ENCODE assay signal across 20 cellular contexts in genomic region chr7:44114586-44115310, GRCh38. TPM values are rescaled to one million over a fixed set of nuclear protein-coding genes. Genes with fewer than 3 reads are reported as not detected.
A peak's percentile ranks its signal among the peaks of the same experiment; 100 is the strongest.
DNase-seq lines count a peak whose midpoint lies in the region; ATAC-seq and TF ChIP-seq lines count a peak whose summit lies in the region.
"Had no signal": no experiment of that assay in that cellular context is flagged by ENCODE, and none has a peak within 500 bp of the region (broad histone marks: within the 10 kb centered on the region; RNA-seq: fewer than 3 reads in every experiment).

No MANE protein-coding gene starts in this region.

- no peaks in the 10 kb centered on the region for H3K27me3 Mint-ChIP-seq in activated T-cell treated with anti-CD3 and anti-CD28 coated beads, Interleukin-2, amount 50 U/mL, for 24 hours
- H3K27me3 Mint-ChIP-seq in glutamatergic neuron (ENCODE audit: unreplicated experiment): peaks cover 11% of the 10 kb centered on the region
- H3K27me3 Mint-ChIP-seq: activated CD8-positive, alpha-beta memory T cell treated with anti-CD3 and anti-CD28 coated beads, Interleukin-2, amount 10 ng/mL, durations not matched to agents 7 days and 5 days; CD8-positive, alpha-beta memory T cell had no signal

- H3K27me3 ChIP-seq in tibial artery: no peaks in the 10 kb centered on the region

- no peak overlapping the region for H3K4me3 Mint-ChIP-seq in activated T-cell treated with anti-CD3 and anti-CD28 coated beads, Interleukin-2, amount 50 U/mL, for 24 hours
- H3K4me3 Mint-ChIP-seq in glutamatergic neuron (ENCODE audit: unreplicated experiment): no peak overlapping the region
- H3K4me3 Mint-ChIP-seq: activated CD8-positive, alpha-beta memory T cell treated with anti-CD3 and anti-CD28 coated beads, Interleukin-2, amount 10 ng/mL, durations not matched to agents 7 days and 5 days; CD8-positive, alpha-beta memory T cell; HFFc6 had no signal

- peaks cover 24 to 100% (median 75%) of the 10 kb centered on the region in 3 donors for H3K36me3 ChIP-seq in tibial artery

- H3K4me1 ChIP-seq in tibial artery: peaks cover 0 to 48% (median 45%) of the 10 kb centered on the region in 4 donors

- peak; percentile 30 for DNase-seq in activated T-cell treated with anti-CD3 and anti-CD28 coated beads, Interleukin-2, amount 50 U/mL, for 24 hours
- no peak for DNase-seq in activated T-cell treated with anti-CD3 and anti-CD28 coated beads for 4 hours
- DNase-seq in glutamatergic neuron: no peak
- peak; percentile 72 for DNase-seq in middle frontal gyrus (ENCODE audit: extremely low spot score, low spot score)
- DNase-seq in tibial artery: peak in 1 of 2 donors; percentile 77
- DNase-seq in activated CD4-positive, alpha-beta T cell treated with anti-CD3 and anti-CD28 coated beads for 4 hours: no peak
- DNase-seq: activated CD8-positive, alpha-beta memory T cell treated with anti-CD3 and anti-CD28 coated beads, Interleukin-2, amount 10 ng/mL, durations not matched to agents 7 days and 5 days; activated naive CD4-positive, alpha-beta T cell treated with Interleukin-2 at 50 U/mL for 16 hours; CD8-positive, alpha-beta memory T cell; HFFc6; Karpas-422; kidney glomerular epithelial cell; NCI-H146; PC-9; retina had no signal

- no peaks in the 10 kb centered on the region for H3K9me3 ChIP-seq in tibial artery
- H3K9me3 ChIP-seq: A549, thoracic aorta had no signal

- peak overlapping the region; percentile 98 to 100 for H3K27ac ChIP-seq in tibial artery
- H3K27ac ChIP-seq: A549, PC-9 had no signal

- no peak for ATAC-seq in HG03439 (IDR thresholded peaks at IDR 0.05; ENCODE audit: unreplicated experiment)
- no peak for ATAC-seq in GM18861 (IDR thresholded peaks at IDR 0.05; ENCODE audit: unreplicated experiment)
- ATAC-seq: A549; activated CD8-positive, alpha-beta memory T cell treated with anti-CD3 and anti-CD28 coated beads, Interleukin-2, amount 10 ng/mL, durations not matched to agents 7 days and 5 days had no signal

- TF ChIP-seq CTCF in glutamatergic neuron (IDR thresholded peaks at IDR 0.05; ENCODE audit: partially characterized antibody, unreplicated experiment) (no peak), tibial artery (IDR thresholded peaks at IDR 0.05) (no peak)

- intact Hi-C loops in tibial artery (cut with DNase I; ENCODE audit: low total_unique reads): loop anchor here (5.0 kb wide), 1 partner anchor 37 kb away; no protein-coding TSS in a partner anchor

- peaks cover 94% of the 10 kb centered on the region for H3K36me3 Mint-ChIP-seq in activated T-cell treated with anti-CD3 and anti-CD28 coated beads, Interleukin-2, amount 50 U/mL, for 24 hours (ENCODE audit: low read depth)
- H3K36me3 Mint-ChIP-seq in glutamatergic neuron (ENCODE audit: unreplicated experiment): no peaks in the 10 kb centered on the region

- H3K4me3 ChIP-seq in tibial artery: no peak overlapping the region
- H3K4me3 ChIP-seq: A549, PC-9, thoracic aorta had no signal

- H3K9me3 Mint-ChIP-seq in activated T-cell treated with anti-CD3 and anti-CD28 coated beads, Interleukin-2, amount 50 U/mL, for 24 hours: no peaks in the 10 kb centered on the region
- peaks cover 4% of the 10 kb centered on the region for H3K9me3 Mint-ChIP-seq in glutamatergic neuron (ENCODE audit: unreplicated experiment)
- H3K9me3 Mint-ChIP-seq: CD8-positive, alpha-beta memory T cell; HFFc6 had no signal

- H3K27ac Mint-ChIP-seq in activated T-cell treated with anti-CD3 and anti-CD28 coated beads, Interleukin-2, amount 50 U/mL, for 24 hours: peak overlapping the region; percentile 55
- H3K27ac Mint-ChIP-seq in glutamatergic neuron (ENCODE audit: unreplicated experiment): peak overlapping the region; percentile 62
- H3K27ac Mint-ChIP-seq: activated CD8-positive, alpha-beta memory T cell treated with anti-CD3 and anti-CD28 coated beads, Interleukin-2, amount 10 ng/mL, durations not matched to agents 7 days and 5 days; HFFc6 had no signal

- peaks cover 12% of the 10 kb centered on the region for H3K4me1 Mint-ChIP-seq in activated T-cell treated with anti-CD3 and anti-CD28 coated beads, Interleukin-2, amount 50 U/mL, for 24 hours (ENCODE audit: low read depth)
- H3K4me1 Mint-ChIP-seq in glutamatergic neuron (ENCODE audit: low read depth, unreplicated experiment): peaks cover 3% of the 10 kb centered on the region

RNA-seq across cellular contexts. Expression of gene POLD2, which starts 8.6 kb away (rescaled TPM):
- 71.2 TPM for total RNA-seq in glutamatergic neuron (ENCODE audit: unreplicated experiment)

RNA-seq across cellular contexts. Expression of gene AEBP1, which starts 10.6 kb away (rescaled TPM):
- total RNA-seq in glutamatergic neuron (ENCODE audit: unreplicated experiment): 35.4 TPM
- total RNA-seq: NCI-H460 had no signal

RNA-seq across cellular contexts. Expression of gene MYL7, which starts 26.4 kb away (rescaled TPM):
- 7.6 TPM for total RNA-seq in glutamatergic neuron (ENCODE audit: unreplicated experiment)
- total RNA-seq: activated CD8-positive, alpha-beta memory T cell treated with anti-CD3 and anti-CD28 coated beads, Interleukin-2, amount 10 ng/mL, durations not matched to agents 7 days and 5 days; CD8-positive, alpha-beta memory T cell; NCI-H460; PC-9; thoracic aorta had no signal

RNA-seq across cellular contexts. Expression of gene POLM, which starts 32.4 kb away (rescaled TPM):
- 28.8 TPM for total RNA-seq in glutamatergic neuron (ENCODE audit: unreplicated experiment)

RNA-seq across cellular contexts. Expression of gene PGAM2, which starts 49.4 kb away (rescaled TPM):
- 13.3 TPM for total RNA-seq in glutamatergic neuron (ENCODE audit: unreplicated experiment)
- total RNA-seq: NCI-H460 had no signal

Comparison
In these comparisons a context has a peak if more than half of its experiments do, and no peak if none do; other contexts are left out.
1. DNase-seq: peak in activated T-cell treated with anti-CD3 and anti-CD28 coated beads, Interleukin-2, amount 50 U/mL, for 24 hours (single experiment) and middle frontal gyrus (single experiment); none in activated T-cell treated with anti-CD3 and anti-CD28 coated beads for 4 hours (single experiment), glutamatergic neuron (single experiment) and activated CD4-positive, alpha-beta T cell treated with anti-CD3 and anti-CD28 coated beads for 4 hours (0 of 2).